ENCODE assay signal across 17 cellular contexts in genomic region chr9:4620881-4621555, GRCh38. TPM values are rescaled to one million over a fixed set of nuclear protein-coding genes. Genes with fewer than 3 reads are reported as not detected.
DNase-seq lines count a peak whose midpoint lies in the region; ATAC-seq, FAIRE-seq and TF ChIP-seq lines count a peak whose summit lies in the region.
"Had no signal": no experiment of that assay in that cellular context is flagged by ENCODE, and none has a peak within 500 bp of the region (broad histone marks: within the 10 kb centered on the region; RNA-seq: fewer than 3 reads in every experiment).

No MANE protein-coding gene starts in this region.

- no peak for DNase-seq in HepG2 (ENCODE audit: low spot score)
- DNase-seq in right lobe of liver, result no peak
- DNase-seq in WTC11 (ENCODE audit: low spot score), result no peak
- peak; percentile 60 for DNase-seq in fibroblast of pulmonary artery (ENCODE audit: low read depth)
- peak; percentile 43 for DNase-seq in stromal cell of bone marrow (ENCODE audit: low read depth)
- no peak for DNase-seq in posterior cingulate gyrus
- no peak for DNase-seq in stimulated activated CD4-positive, alpha-beta T cell treated with anti-CD3 and anti-CD28 coated beads, Interleukin-4, amount 100 ng/mL, for 24 hours
- DNase-seq: activated naive CD4-positive, alpha-beta T cell treated with anti-CD3 and anti-CD28 coated beads, Interleukin-2, amount 50 U/mL, for 16 hours; activated T-cell treated with anti-CD3 and anti-CD28 coated beads for 4 hours; effector memory CD4-positive, alpha-beta T cell; NCI-H2029 treated with DMSO at 0.1 percent for 48 hours; NCI-H510A treated with DMSO at 0.1 percent for 48 hours; right cardiac atrium; SHP77 had no signal

- no peak overlapping the region for H3K4me2 ChIP-seq in HepG2 (ENCODE audit: low read depth, low read length)

- in situ Hi-C loops in HepG2 (cut with HindIII; ENCODE audit: extremely low pct_ligation_motif_present, low pct_unique_long_range_greater_than_20kb), result no loop called here

- no peaks in the 10 kb centered on the region for H3K9me3 Mint-ChIP-seq in WTC11

- H3K36me3 ChIP-seq in HepG2 (replicated peaks in 1 of 2; ENCODE audit: control insufficient read depth in 1 of 2, insufficient read depth in 2 of 2, low read length in 2 of 2), result no peaks in the 10 kb centered on the region
- H3K36me3 ChIP-seq in right lobe of liver, result no peaks in the 10 kb centered on the region
- H3K36me3 ChIP-seq: cardiac muscle cell had no signal

- H3K79me2 ChIP-seq in HepG2 (ENCODE audit: insufficient read depth, low read length), result no peaks in the 10 kb centered on the region

- 81% methylated on average over 2 of the region's 2 CpGs for WGBS in HepG2 (ENCODE audit: low lambda C conversion rate)
- 75% methylated on average over 1 of the region's 2 CpGs for WGBS in right lobe of liver (ENCODE audit: insufficient coverage, low coverage, low lambda C conversion rate, missing lambda C conversion rate)

- intact Hi-C loops in HepG2 (cut with micrococcal nuclease; ENCODE audit: unreplicated experiment) (no loop called here), right lobe of liver (cut with DNase I) (no loop called here), posterior cingulate gyrus (cut with DNase I) (no loop called here)

- H4K20me1 ChIP-seq in HepG2 (ENCODE audit: insufficient read depth, low read length), result no peaks in the 10 kb centered on the region

- no peak overlapping the region for H3K27ac ChIP-seq in HepG2 (ENCODE audit: extremely low read length, insufficient read depth, low read length)
- no peak overlapping the region for H3K27ac ChIP-seq in right lobe of liver
- H3K27ac ChIP-seq: cardiac muscle cell had no signal

- no peak for TF ChIP-seq EP300 in HepG2 (IDR thresholded peaks at IDR 0.05; ENCODE audit: low read depth in 2 of 2, low read length in 2 of 2)
- no peak for TF ChIP-seq EP300 in HepG2 (CRISPR knock-in tag; IDR thresholded peaks at IDR 0.05; ENCODE audit: borderline replicate concordance)

- BruUV-seq in HepG2 (replicated peaks; lab: Mats Ljungman, UMichigan), result no TSS peak

- no peaks in the 10 kb centered on the region for H3K27me3 Mint-ChIP-seq in WTC11 (ENCODE audit: low read depth)

- H3K4me1 Mint-ChIP-seq in WTC11, result peaks cover 41% of the 10 kb centered on the region

- TF ChIP-seq CTCF in HepG2 (CRISPR knock-in tag; IDR thresholded peaks at IDR 0.05) (no peak), right lobe of liver (IDR thresholded peaks at IDR 0.05) (no peak), WTC11 (IDR thresholded peaks at IDR 0.05) (no peak), fibroblast of pulmonary artery (IDR thresholded peaks at IDR 0.05; ENCODE audit: low read length, missing control alignments) (no peak)

- ATAC-seq in HepG2 (no peak), right lobe of liver (no peak), WTC11 (peak; percentile 55), GM18873 (IDR thresholded peaks at IDR 0.05; ENCODE audit: low FRiP score, unreplicated experiment) (no peak)
- ATAC-seq: left lobe of liver, right cardiac atrium had no signal

- H3K9me3 ChIP-seq in HepG2 (ENCODE audit: low read length) (no peaks in the 10 kb centered on the region), right lobe of liver (no peaks in the 10 kb centered on the region)

- H3K4me3 Mint-ChIP-seq in WTC11, result no peak overlapping the region

- H3K36me3 Mint-ChIP-seq in WTC11, result no peaks in the 10 kb centered on the region

- no peak overlapping the region for H3K9ac ChIP-seq in HepG2 (ENCODE audit: insufficient read depth, low read depth, low read length)

- H3K27me3 ChIP-seq in HepG2 (ENCODE audit: control insufficient read depth in 1 of 2, insufficient read depth in 2 of 2, low read length in 2 of 2) (no peaks in the 10 kb centered on the region), right lobe of liver (no peaks in the 10 kb centered on the region)
- H3K27me3 ChIP-seq: cardiac muscle cell had no signal

- CTCF ChIA-PET in HepG2 (lab: Yijun Ruan, JAX; ENCODE audit: low intra/inter-chr PET ratio, low total read pairs) (no interaction called here), WTC11 (lab: Charles Lee) (interaction anchor here (1.4 to 3.3 kb wide), 3 partner anchors 16 to 19 kb away, joined by 4 to 8 read pairs (median 7); no protein-coding TSS in a partner anchor)

- POLR2A ChIA-PET in HepG2 (lab: Yijun Ruan, JAX), result no interaction called here
- POLR2A ChIA-PET in WTC11 (lab: Charles Lee), result interaction anchor here (0.6 to 1.2 kb wide), 2 partner anchors 119 to 306 kb away, joined by 3 read pairs; no protein-coding TSS in a partner anchor

- no peak overlapping the region for H3K4me3 ChIP-seq in HepG2 (replicated peaks in 1 of 3; ENCODE audit: insufficient read depth in 1 of 3, low read depth in 2 of 3, low read length in 3 of 3)
- H3K4me3 ChIP-seq in right lobe of liver, result no peak overlapping the region
- no peak overlapping the region for H3K4me3 ChIP-seq in fibroblast of pulmonary artery (replicated peaks; ENCODE audit: low read depth, low read length)
- H3K4me3 ChIP-seq: cardiac muscle cell had no signal

- FAIRE-seq in HepG2 (lab: Jason Lieb, UNC), result no peak

- H3K4me1 ChIP-seq in HepG2 (ENCODE audit: insufficient read depth, low read length) (no peaks in the 10 kb centered on the region), right lobe of liver (peaks cover 0 to 6% (median 1%) of the 10 kb centered on the region in 4 donors)

- no peak for TF ChIP-seq RAD21 in HepG2 (CRISPR knock-in tag; IDR thresholded peaks at IDR 0.05)

- H3K27ac Mint-ChIP-seq in WTC11, result peak overlapping the region; percentile 92

- TF ChIP-seq POLR2A in HepG2 (IDR thresholded peaks at IDR 0.05; ENCODE audit: insufficient read depth in 1 of 2, low read depth in 2 of 2, low read length in 2 of 2), result no peak
- no peak for TF ChIP-seq POLR2A in right lobe of liver (IDR thresholded peaks at IDR 0.05)

- no peak overlapping the region for H2AFZ ChIP-seq in HepG2 (ENCODE audit: low read length)

RNA-seq across cellular contexts. Expression of gene PLPP6, which starts 41.1 kb away (rescaled TPM):
- total RNA-seq in HepG2 (2016; rRNA removed; fragmentation: Illumina TruSeq; extraction: Trizol), result 9.0 and 15.5 TPM in 2 replicates
- total RNA-seq in HepG2 (2016; cell fraction: cytosol; rRNA removed; fragmentation: Illumina TruSeq; extraction: Trizol; ENCODE audit: low read depth), result 1.6 and 1.7 TPM in 2 replicates
- 7.5 and 14.7 TPM in 2 replicates for total RNA-seq in HepG2 (2016; cell fraction: insoluble cytoplasmic fraction; rRNA removed; fragmentation: Illumina TruSeq; extraction: Trizol)
- total RNA-seq in HepG2 (2016; cell fraction: membrane; rRNA removed; fragmentation: Illumina TruSeq; extraction: Trizol), result 5.4 and 5.8 TPM in 2 replicates
- 19.8 and 23.6 TPM in 2 replicates for total RNA-seq in HepG2 (2016; cell fraction: nucleus; rRNA removed; fragmentation: Illumina TruSeq; extraction: Trizol)
- polyA plus RNA-seq in HepG2 (2011; rRNA removed), result 12.1 and 13.1 TPM in 2 replicates
- polyA plus RNA-seq in HepG2 (2011; cell fraction: cytosol; rRNA removed), result 7.2 and 9.6 TPM in 2 replicates
- 7.8 and 9.0 TPM in 2 replicates for polyA plus RNA-seq in HepG2 (2011; cell fraction: nucleus; rRNA removed)
- 10.5 and 13.4 TPM in 2 replicates for polyA plus RNA-seq in HepG2 (2012)
- polyA plus RNA-seq in HepG2 (2016; cell fraction: cytosol; fragmentation: Illumina TruSeq; extraction: Trizol; ENCODE audit: low read depth), result 0.84 and 0.86 TPM in 2 replicates
- 7.6 and 8.5 TPM in 2 replicates for polyA plus RNA-seq in HepG2 (2016; cell fraction: insoluble cytoplasmic fraction; fragmentation: Illumina TruSeq; extraction: Trizol; ENCODE audit: low read depth)
- 2.5 and 2.6 TPM in 2 replicates for polyA plus RNA-seq in HepG2 (2016; cell fraction: membrane; fragmentation: Illumina TruSeq; extraction: Trizol; ENCODE audit: low read depth)
- 21.1 and 22.3 TPM in 2 replicates for polyA plus RNA-seq in HepG2 (2016; cell fraction: nucleus; fragmentation: Illumina TruSeq; extraction: Trizol; ENCODE audit: insufficient read depth, low read depth)
- polyA minus RNA-seq in HepG2 (2011; rRNA and poly(A)+ RNA removed; ENCODE audit: low replicate concordance), result 9.2 and 31.7 TPM in 2 replicates
- 11.3 and 12.7 TPM in 2 replicates for polyA minus RNA-seq in HepG2 (2011; cell fraction: cytosol; rRNA and poly(A)+ RNA removed)
- 16.4 and 17.3 TPM in 2 replicates for polyA minus RNA-seq in HepG2 (2011; cell fraction: nucleus; rRNA and poly(A)+ RNA removed)
- total RNA-seq in right lobe of liver, result 10 to 100 TPM in 2 of 6 experiments, 1 to 10 TPM in 4; 7.8 to 12.4 (median 9.3) TPM
- 13.4 to 13.5 TPM (median 13.5 TPM) in 3 replicates for total RNA-seq in WTC11 (2021)

RNA-seq across cellular contexts. Expression of gene SPATA6L, which starts 45.3 kb away (rescaled TPM):
- total RNA-seq in HepG2 (2016; rRNA removed; fragmentation: Illumina TruSeq; extraction: Trizol) (0.95 and 1.9 TPM in 2 replicates), right lobe of liver (10 to 100 TPM in 1 of 6 experiments, 1 to 10 TPM in 5; 3.7 to 18.8 (median 5.0) TPM), WTC11 (2021) (1.7 to 2.5 TPM (median 1.8 TPM) in 3 replicates)
- total RNA-seq in HepG2 (2016; cell fraction: cytosol; rRNA removed; fragmentation: Illumina TruSeq; extraction: Trizol; ENCODE audit: low read depth), result 2.9 and 3.9 TPM in 2 replicates
- 0.40 and 1.9 TPM in 2 replicates for total RNA-seq in HepG2 (2016; cell fraction: insoluble cytoplasmic fraction; rRNA removed; fragmentation: Illumina TruSeq; extraction: Trizol)
- 1.9 and 2.8 TPM in 2 replicates for total RNA-seq in HepG2 (2016; cell fraction: membrane; rRNA removed; fragmentation: Illumina TruSeq; extraction: Trizol)
- total RNA-seq in HepG2 (2016; cell fraction: nucleus; rRNA removed; fragmentation: Illumina TruSeq; extraction: Trizol), result 3.1 and 4.5 TPM in 2 replicates
- 0.73 and 1.1 TPM in 2 replicates for polyA plus RNA-seq in HepG2 (2011; rRNA removed)
- 0.30 and 0.41 TPM in 2 replicates for polyA plus RNA-seq in HepG2 (2011; cell fraction: cytosol; rRNA removed)
- 2.7 and 2.9 TPM in 2 replicates for polyA plus RNA-seq in HepG2 (2011; cell fraction: nucleus; rRNA removed)
- 0.80 and 0.83 TPM in 2 replicates for polyA plus RNA-seq in HepG2 (2012)
- polyA plus RNA-seq in HepG2 (2016; cell fraction: cytosol; fragmentation: Illumina TruSeq; extraction: Trizol; ENCODE audit: low read depth), result 0.42 and 0.46 TPM in 2 replicates
- polyA plus RNA-seq in HepG2 (2016; cell fraction: insoluble cytoplasmic fraction; fragmentation: Illumina TruSeq; extraction: Trizol; ENCODE audit: low read depth), result 0.25 and 0.74 TPM in 2 replicates
- 0.38 and 0.41 TPM in 2 replicates for polyA plus RNA-seq in HepG2 (2016; cell fraction: membrane; fragmentation: Illumina TruSeq; extraction: Trizol; ENCODE audit: low read depth)
- 4.3 and 6.9 TPM in 2 replicates for polyA plus RNA-seq in HepG2 (2016; cell fraction: nucleus; fragmentation: Illumina TruSeq; extraction: Trizol; ENCODE audit: insufficient read depth, low read depth)
- polyA minus RNA-seq in HepG2 (2011; rRNA and poly(A)+ RNA removed; ENCODE audit: low replicate concordance), result 1.2 TPM in 1 of 2 replicates, not detected in the other
- polyA minus RNA-seq in HepG2 (2011; cell fraction: cytosol; rRNA and poly(A)+ RNA removed), result 0.35 TPM in 1 of 2 replicates, not detected in the other
- polyA minus RNA-seq in HepG2 (2011; cell fraction: nucleus; rRNA and poly(A)+ RNA removed), result 7.2 and 8.8 TPM in 2 replicates

RNA-seq across cellular contexts. Expression of gene CDC37L1, which starts 58.4 kb away (rescaled TPM):
- 17.0 and 21.6 TPM in 2 replicates for total RNA-seq in HepG2 (2016; rRNA removed; fragmentation: Illumina TruSeq; extraction: Trizol)
- 2.6 and 3.0 TPM in 2 replicates for total RNA-seq in HepG2 (2016; cell fraction: cytosol; rRNA removed; fragmentation: Illumina TruSeq; extraction: Trizol; ENCODE audit: low read depth)
- 16.5 and 19.6 TPM in 2 replicates for total RNA-seq in HepG2 (2016; cell fraction: insoluble cytoplasmic fraction; rRNA removed; fragmentation: Illumina TruSeq; extraction: Trizol)
- 8.6 and 9.4 TPM in 2 replicates for total RNA-seq in HepG2 (2016; cell fraction: membrane; rRNA removed; fragmentation: Illumina TruSeq; extraction: Trizol)
- 12.6 and 14.0 TPM in 2 replicates for total RNA-seq in HepG2 (2016; cell fraction: nucleus; rRNA removed; fragmentation: Illumina TruSeq; extraction: Trizol)
- 5.0 and 5.5 TPM in 2 replicates for polyA plus RNA-seq in HepG2 (2011; rRNA removed)
- 4.0 and 4.1 TPM in 2 replicates for polyA plus RNA-seq in HepG2 (2011; cell fraction: cytosol; rRNA removed)
- 3.6 and 5.0 TPM in 2 replicates for polyA plus RNA-seq in HepG2 (2011; cell fraction: nucleus; rRNA removed)
- 8.7 and 9.4 TPM in 2 replicates for polyA plus RNA-seq in HepG2 (2012)
- polyA plus RNA-seq in HepG2 (2016; cell fraction: cytosol; fragmentation: Illumina TruSeq; extraction: Trizol; ENCODE audit: low read depth), result 1.9 and 2.3 TPM in 2 replicates
- polyA plus RNA-seq in HepG2 (2016; cell fraction: insoluble cytoplasmic fraction; fragmentation: Illumina TruSeq; extraction: Trizol; ENCODE audit: low read depth), result 16.3 and 19.6 TPM in 2 replicates
- 4.0 and 4.9 TPM in 2 replicates for polyA plus RNA-seq in HepG2 (2016; cell fraction: membrane; fragmentation: Illumina TruSeq; extraction: Trizol; ENCODE audit: low read depth)
- polyA plus RNA-seq in HepG2 (2016; cell fraction: nucleus; fragmentation: Illumina TruSeq; extraction: Trizol; ENCODE audit: insufficient read depth, low read depth), result 10.8 and 11.4 TPM in 2 replicates
- 2.0 and 2.9 TPM in 2 replicates for polyA minus RNA-seq in HepG2 (2011; rRNA and poly(A)+ RNA removed; ENCODE audit: low replicate concordance)
- 4.0 and 4.6 TPM in 2 replicates for polyA minus RNA-seq in HepG2 (2011; cell fraction: cytosol; rRNA and poly(A)+ RNA removed)
- polyA minus RNA-seq in HepG2 (2011; cell fraction: nucleus; rRNA and poly(A)+ RNA removed), result 10.6 and 19.1 TPM in 2 replicates
- 10 to 100 TPM; 20.9 to 42.4 (median 30.8) TPM for total RNA-seq in right lobe of liver
- 16.7 to 20.1 TPM (median 18.8 TPM) in 3 replicates for total RNA-seq in WTC11 (2021)

Comparison
In these comparisons a context has a peak if more than half of its experiments do, and no peak if none do; other contexts are left out.
1. DNase-seq: peak in fibroblast of pulmonary artery (single experiment) and stromal cell of bone marrow (single experiment); none in HepG2 (single experiment), right lobe of liver (0 of 3), WTC11 (single experiment), posterior cingulate gyrus (0 of 10) and stimulated activated CD4-positive, alpha-beta T cell treated with anti-CD3 and anti-CD28 coated beads, Interleukin-4, amount 100 ng/mL, for 24 hours (single experiment).